ENCODE assay signal across 19 cellular contexts in the genomic region with DNA sequence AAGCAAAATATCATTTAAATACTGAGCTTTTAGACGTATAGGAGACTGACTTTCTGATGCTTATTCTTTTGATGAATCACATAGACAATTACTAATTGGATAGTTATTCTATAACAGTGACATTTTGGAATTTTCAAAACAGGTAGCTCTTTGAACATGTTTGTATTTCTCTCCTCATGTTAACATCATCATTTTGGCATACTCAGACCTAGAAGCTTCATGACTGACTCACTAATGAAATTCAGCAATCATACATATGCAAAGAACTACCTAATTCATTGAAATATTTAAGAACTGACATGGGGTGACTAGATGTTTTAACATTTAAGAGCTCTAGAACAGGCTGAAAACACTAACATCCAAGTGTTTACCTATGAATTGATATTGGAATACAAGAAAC.
DNase-seq lines count a peak whose midpoint lies in the region; ATAC-seq, FAIRE-seq and TF ChIP-seq lines count a peak whose summit lies in the region.
"Had no signal": no experiment of that assay in that cellular context is flagged by ENCODE, and none has a peak within 500 bp of the region (broad histone marks: within the 10 kb centered on the region; RNA-seq: fewer than 3 reads in every experiment).

No MANE protein-coding gene starts in this region.

- FAIRE-seq in small intestine (lab: Jason Lieb, UNC): no peak

- peaks cover 7% of the 10 kb centered on the region for H3K79me2 ChIP-seq in HCT116 (ENCODE audit: insufficient read depth, low read length)

- POLR2A ChIA-PET in HCT116 (lab: Charles Lee): no interaction called here

- H3K9me3 ChIP-seq in HCT116 (ENCODE audit: control insufficient read depth in 1 of 2, insufficient read depth in 1 of 2, low read depth in 1 of 2, low read length in 2 of 2) (no peaks in the 10 kb centered on the region), small intestine (ENCODE audit: control insufficient read depth, low read depth) (no peaks in the 10 kb centered on the region)
- H3K9me3 ChIP-seq: A549, SJSA1 had no signal

- H3K9me2 ChIP-seq in HCT116 (ENCODE audit: insufficient read depth): no peaks in the 10 kb centered on the region

- no peak for TF ChIP-seq POLR2A in HCT116 (IDR thresholded peaks at IDR 0.05; ENCODE audit: borderline replicate concordance, extremely low read depth, insufficient read depth, insufficient read length)

- WGBS in small intestine, 3 donors: 94 to 98% (median 98%) methylated on average over 1 of the region's 1 CpG

- no peaks in the 10 kb centered on the region for H3K36me3 ChIP-seq in HCT116 (ENCODE audit: control insufficient read depth in 1 of 2, insufficient read depth in 2 of 2, low read length in 2 of 2)
- no peaks in the 10 kb centered on the region for H3K36me3 ChIP-seq in small intestine (ENCODE audit: control insufficient read depth in 2 of 2, insufficient read depth in 2 of 2, low read length in 2 of 2)
- H3K36me3 ChIP-seq: SJSA1 had no signal

- DNase-seq in EL (peak; percentile 38), HCT116 (ENCODE audit: low read depth, low spot score) (no peak), astrocyte of the hippocampus (ENCODE audit: low read depth, low spot score) (peak; percentile 24), iris pigment epithelial cell (ENCODE audit: low read depth) (peak; percentile 60), NOMO-1 treated with DMSO at 0.1 percent for 48 hours (lab: John Stamatoyannopoulos, UW; ENCODE audit: unreplicated experiment) (no peak), small intestine (no peak)
- DNase-seq: C1 segment of cervical spinal cord, DMS79, KBM-7, MV-4-11, NCI-H187, NCI-H2227 treated with DMSO at 0.1 percent for 48 hours, NCI-H510A treated with DMSO at 0.1 percent for 48 hours, NCI-H82, PC-9, SW 1271 had no signal

- H3K4me1 ChIP-seq in HCT116 (ENCODE audit: control insufficient read depth in 1 of 2, insufficient read depth in 2 of 2, low read length in 2 of 2): peaks cover 3 to 20% of the 10 kb centered on the region in 2 experiments; a peak in 2 of 4 replicates
- no peaks in the 10 kb centered on the region for H3K4me1 ChIP-seq in small intestine (ENCODE audit: control insufficient read depth in 2 of 2, insufficient read depth in 1 of 2, low read depth in 1 of 2, low read length in 1 of 2)

- TF ChIP-seq CTCF in HCT116 (IDR thresholded peaks at IDR 0.05 in 2 of 3, conservative IDR thresholded peaks at IDR 0.05 in 1 of 3; ENCODE audit: borderline replicate concordance in 1 of 3, insufficient read depth in 1 of 3, low read depth in 2 of 3, low read length in 2 of 3): no peak

- H3K27me3 ChIP-seq in HCT116 (ENCODE audit: insufficient read depth, low read length) (no peaks in the 10 kb centered on the region), small intestine (ENCODE audit: control insufficient read depth in 2 of 2, insufficient read depth in 2 of 2, low read length in 2 of 2) (no peaks in the 10 kb centered on the region)
- H3K27me3 ChIP-seq: SJSA1 had no signal

- RAD21 ChIA-PET in HCT116 (lab: Charles Lee; ENCODE audit: low non-redundant PET in 1 of 2, low total read pairs in 2 of 2, uncharacterized antibody in 2 of 2, unreplicated experiment in 2 of 2): no interaction called here

- H3K4me3 ChIP-seq in HCT116 (replicated peaks in 1 of 2; ENCODE audit: low read depth in 1 of 2, low read length in 2 of 2): no peak overlapping the region
- no peak overlapping the region for H3K4me3 ChIP-seq in small intestine (ENCODE audit: low read depth in 1 of 2, low read length in 2 of 2)
- H3K4me3 ChIP-seq: A549, PC-9, SJSA1 had no signal

- no TSS peak for BruUV-seq in HCT116 (replicated peaks; lab: Mats Ljungman, UMichigan)

- no peak; the same call in 1 of the 2 replicates for ATAC-seq in HCT116
- ATAC-seq in GM18858 (IDR thresholded peaks at IDR 0.05; ENCODE audit: unreplicated experiment): no peak
- ATAC-seq: A549 had no signal

- H3K9ac ChIP-seq in HCT116 (ENCODE audit: low read length): no peak overlapping the region

- intact Hi-C loops in HCT116 (cut with micrococcal nuclease): no loop called here

- no peak overlapping the region for H3K27ac ChIP-seq in HCT116 (ENCODE audit: low read depth, low read length)
- H3K27ac ChIP-seq in small intestine (ENCODE audit: low read depth in 1 of 2, low read length in 1 of 2): no peak overlapping the region
- H3K27ac ChIP-seq: A549, PC-9, SJSA1 had no signal

- TF ChIP-seq RAD21 in HCT116 (IDR thresholded peaks at IDR 0.05; ENCODE audit: low read depth): no peak

- no peak overlapping the region for H3K4me2 ChIP-seq in HCT116 (ENCODE audit: low read length)
- H3K4me2 ChIP-seq: A549, PC-9 had no signal

- no peak overlapping the region for H2AFZ ChIP-seq in HCT116 (ENCODE audit: low read depth, low read length, poor library complexity, severe bottlenecking)
- H2AFZ ChIP-seq: PC-9 had no signal

- CTCF ChIA-PET in HCT116 (lab: Charles Lee): no interaction called here

- H4K20me1 ChIP-seq in HCT116 (ENCODE audit: insufficient read depth): no peaks in the 10 kb centered on the region

TF ChIP-seq in HCT116, 20 proteins besides CTCF, POLR2A, EP300 and RAD21:
- TF ChIP-seq JUND (IDR thresholded peaks at IDR 0.05) (peak; percentile 26; the same call in 1 of the 2 replicates), CBX3 (IDR thresholded peaks at IDR 0.05; ENCODE audit: low read depth) (no peak)
TF ChIP-seq in HCT116: peak in this region for 1.

Comparison
In these comparisons a context has a peak if more than half of its experiments do, and no peak if none do; other contexts are left out.
1. DNase-seq: peak in EL (single experiment), astrocyte of the hippocampus (single experiment) and iris pigment epithelial cell (single experiment); none in HCT116 (single experiment), NOMO-1 treated with DMSO at 0.1 percent for 48 hours (single experiment) and small intestine (single experiment).